ENCODE assay signal across 23 cellular contexts in genomic region chr19:27748551-27749152, GRCh38.
DNase-seq lines count a peak whose midpoint lies in the region; ATAC-seq, FAIRE-seq and TF ChIP-seq lines count a peak whose summit lies in the region.
"Had no signal": no experiment of that assay in that cellular context is flagged by ENCODE, and none has a peak within 500 bp of the region (broad histone marks: within the 10 kb centered on the region; RNA-seq: fewer than 3 reads in every experiment).

No MANE protein-coding gene starts in this region.

- ATAC-seq in A549: no peak
- ATAC-seq: CD8-positive, alpha-beta T cell; Right ventricle myocardium inferior had no signal

- no peak overlapping the region for H3K4me3 ChIP-seq in A549
- no peak overlapping the region for H3K4me3 ChIP-seq in HEK293 (ENCODE audit: low read depth, low read length)
- H3K4me3 ChIP-seq in adipocyte (ENCODE audit: low read length): no peak overlapping the region
- H3K4me3 ChIP-seq: SK-N-MC had no signal

- H3K27ac ChIP-seq in A549: no peak overlapping the region
- H3K27ac ChIP-seq in HEK293 (ENCODE audit: extremely low read depth, low read depth, low read length): no peak overlapping the region
- H3K27ac ChIP-seq: HL-60, SK-N-MC had no signal

- TF ChIP-seq POLR2A in A549 (IDR thresholded peaks at IDR 0.05; ENCODE audit: low read length): no peak

- peaks cover 2% of the 10 kb centered on the region for H3K36me3 Mint-ChIP-seq in HFFc6 (ENCODE audit: low read depth)

- DNase-seq in A549 (ENCODE audit: low read depth in 1 of 2, low spot score in 1 of 2) (no peak), adipocyte (ENCODE audit: low read depth) (peak; percentile 63), fibroblast of peridontal ligament (ENCODE audit: extremely low read depth) (peak; percentile 15), GM19239 (ENCODE audit: insufficient read length, low spot score) (no peak), HFFc6 (no peak), SIG-M5 treated with dmso at 0.1 percent for 504 hours (lab: John Stamatoyannopoulos, UW; ENCODE audit: unreplicated experiment) (no peak), AG08395 (ENCODE audit: low spot score) (no peak)
- DNase-seq: 8988T; CD8-positive, alpha-beta T cell; DMS53; EL; H7; NCI-H1092 treated with DMSO at 0.1 percent for 48 hours; NCI-H2081; NCI-H748 treated with DMSO at 0.1 percent for 48 hours; NK-92 treated with Interleukin-12 subunit alpha and Interleukin-12 subunit beta, amount 100 ng/mL, for 24 hours had no signal

- H3K27ac Mint-ChIP-seq in HFFc6: no peak overlapping the region
- H3K27ac Mint-ChIP-seq: CD8-positive, alpha-beta T cell had no signal

- H3K4me1 Mint-ChIP-seq in HFFc6 (ENCODE audit: low read depth): no peaks in the 10 kb centered on the region

- POLR2A ChIA-PET in A549 (lab: Yijun Ruan, JAX) (no interaction called here), HEK293 (lab: Yijun Ruan, JAX) (no interaction called here)

- H3K4me3 Mint-ChIP-seq in HFFc6: no peak overlapping the region
- H3K4me3 Mint-ChIP-seq: CD8-positive, alpha-beta T cell had no signal

- WGBS in A549 (ENCODE audit: missing lambda C conversion rate): 96% methylated on average over 3 of the region's 3 CpGs

- no peak overlapping the region for H3K4me2 ChIP-seq in A549

- no peaks in the 10 kb centered on the region for H3K27me3 ChIP-seq in adipocyte (replicated peaks; ENCODE audit: control insufficient read depth, insufficient read depth, low read length)

- no peak for TF ChIP-seq RAD21 in A549 (conservative IDR thresholded peaks at IDR 0.05 in 1 of 2, IDR thresholded peaks at IDR 0.05 in 1 of 2)

- FAIRE-seq in A549 (lab: Jason Lieb, UNC): peak; percentile 88
- FAIRE-seq in GM19239 (lab: Jason Lieb, UNC): no peak
- FAIRE-seq: GM12892, GM18507, RCC 7860 had no signal

- H3K9me3 ChIP-seq in A549 (no peaks in the 10 kb centered on the region; the same call in 2 of the 3 replicates), HEK293 (ENCODE audit: control insufficient read depth, insufficient read depth, low read depth, low read length) (peaks cover 4% of the 10 kb centered on the region), adipocyte (ENCODE audit: control insufficient read depth, low read length) (no peaks in the 10 kb centered on the region)

- H3K36me3 ChIP-seq in HEK293 (ENCODE audit: control insufficient read depth in 2 of 2, insufficient read depth in 1 of 2, low read length in 2 of 2) (no peaks in the 10 kb centered on the region), adipocyte (ENCODE audit: control insufficient read depth, insufficient read depth, low read length, severe bottlenecking) (no peaks in the 10 kb centered on the region)

- TF ChIP-seq EP300 in A549 (IDR thresholded peaks at IDR 0.05): no peak

- no peak overlapping the region for H3K9ac ChIP-seq in adipocyte (ENCODE audit: low read length)

- no peak for TF ChIP-seq CTCF in A549 (IDR thresholded peaks at IDR 0.05)
- TF ChIP-seq CTCF in HEK293 (tag by site-specific recombination; IDR thresholded peaks at IDR 0.05): no peak
- TF ChIP-seq CTCF in HFFc6 (IDR thresholded peaks at IDR 0.05): no peak

- CTCF ChIA-PET in A549 (lab: Yijun Ruan, JAX): interaction anchor here (0.9 kb wide), 1 partner anchor 37 kb away, joined by 3 read pairs; no protein-coding TSS in a partner anchor
- CTCF ChIA-PET in HEK293 (lab: Yijun Ruan, JAX): interaction anchor here (0.7 to 0.9 kb wide), 2 partner anchors 24 to 150 kb away, joined by 3 read pairs; no protein-coding TSS in a partner anchor

- peaks cover 4% of the 10 kb centered on the region; the same call in 1 of the 2 replicates for H3K9me3 Mint-ChIP-seq in HFFc6

- H3K4me1 ChIP-seq in A549: no peaks in the 10 kb centered on the region
- no peaks in the 10 kb centered on the region for H3K4me1 ChIP-seq in HEK293 (ENCODE audit: control insufficient read depth, insufficient read depth, low read length)
- peaks cover 12% of the 10 kb centered on the region for H3K4me1 ChIP-seq in adipocyte (ENCODE audit: control insufficient read depth, insufficient read depth, low read length)

- peaks cover 2% of the 10 kb centered on the region for H3K27me3 Mint-ChIP-seq in HFFc6 (ENCODE audit: insufficient read depth)

TF ChIP-seq in A549, 52 proteins besides CTCF, POLR2A, EP300 and RAD21 (continues in another document):
- TF ChIP-seq FOXS1 (CRISPR knock-in tag; IDR thresholded peaks at IDR 0.05) (no peak), MAZ (IDR thresholded peaks at IDR 0.05; ENCODE audit: borderline replicate concordance, low read depth, low read length) (no peak), NR3C1 (IDR thresholded peaks at IDR 0.05) (no peak), CBX2 (IDR thresholded peaks at IDR 0.05; ENCODE audit: borderline replicate concordance, low read depth) (no peak), PHF8 (IDR thresholded peaks at IDR 0.05; ENCODE audit: borderline replicate concordance, low read depth) (no peak), EHMT2 (IDR thresholded peaks at IDR 0.05; ENCODE audit: low read depth) (no peak), SREBF2 (IDR thresholded peaks at IDR 0.05) (no peak), MYC (IDR thresholded peaks at IDR 0.05; ENCODE audit: borderline replicate concordance, low read length) (no peak), GATA3 (IDR thresholded peaks at IDR 0.05; ENCODE audit: borderline replicate concordance) (no peak), BHLHE40 (IDR thresholded peaks at IDR 0.05; ENCODE audit: low read depth, low read length) (no peak), BCL3 (IDR thresholded peaks at IDR 0.05) (no peak), JUNB (IDR thresholded peaks at IDR 0.05) (no peak), USF2 (IDR thresholded peaks at IDR 0.05) (no peak), ZFP36 (IDR thresholded peaks at IDR 0.05; ENCODE audit: borderline replicate concordance, partially characterized antibody) (no peak), RCOR1 (IDR thresholded peaks at IDR 0.05; ENCODE audit: low read depth, low read length) (no peak), CHD4 (IDR thresholded peaks at IDR 0.05; ENCODE audit: borderline replicate concordance) (no peak), NFE2L2 (conservative IDR thresholded peaks at IDR 0.05; ENCODE audit: low read length) (no peak)

TF ChIP-seq in HEK293, 187 proteins besides CTCF, POLR2A, EP300 and RAD21 (continues in another document):
- TF ChIP-seq ZFHX2 (tag by site-specific recombination; conservative IDR thresholded peaks at IDR 0.05) (no peak), ZNF324 (tag by site-specific recombination; IDR thresholded peaks at IDR 0.05) (no peak), ZNF621 (tag by site-specific recombination; IDR thresholded peaks at IDR 0.05) (no peak), ZBTB48 (tag by site-specific recombination; IDR thresholded peaks at IDR 0.05) (no peak), PRDM10 (tag by site-specific recombination; IDR thresholded peaks at IDR 0.05) (no peak), TSHZ1 (tag by site-specific recombination; IDR thresholded peaks at IDR 0.05; ENCODE audit: borderline replicate concordance) (no peak)

Comparison
In these comparisons a context has a peak if more than half of its experiments do, and no peak if none do; other contexts are left out.
1. DNase-seq: peak in adipocyte (single experiment) and fibroblast of peridontal ligament (single experiment); none in A549 (0 of 2), GM19239 (single experiment), HFFc6 (single experiment), SIG-M5 treated with dmso at 0.1 percent for 504 hours (single experiment) and AG08395 (single experiment).